ENCODE assay signal across 1 cellular context in the genomic region with DNA sequence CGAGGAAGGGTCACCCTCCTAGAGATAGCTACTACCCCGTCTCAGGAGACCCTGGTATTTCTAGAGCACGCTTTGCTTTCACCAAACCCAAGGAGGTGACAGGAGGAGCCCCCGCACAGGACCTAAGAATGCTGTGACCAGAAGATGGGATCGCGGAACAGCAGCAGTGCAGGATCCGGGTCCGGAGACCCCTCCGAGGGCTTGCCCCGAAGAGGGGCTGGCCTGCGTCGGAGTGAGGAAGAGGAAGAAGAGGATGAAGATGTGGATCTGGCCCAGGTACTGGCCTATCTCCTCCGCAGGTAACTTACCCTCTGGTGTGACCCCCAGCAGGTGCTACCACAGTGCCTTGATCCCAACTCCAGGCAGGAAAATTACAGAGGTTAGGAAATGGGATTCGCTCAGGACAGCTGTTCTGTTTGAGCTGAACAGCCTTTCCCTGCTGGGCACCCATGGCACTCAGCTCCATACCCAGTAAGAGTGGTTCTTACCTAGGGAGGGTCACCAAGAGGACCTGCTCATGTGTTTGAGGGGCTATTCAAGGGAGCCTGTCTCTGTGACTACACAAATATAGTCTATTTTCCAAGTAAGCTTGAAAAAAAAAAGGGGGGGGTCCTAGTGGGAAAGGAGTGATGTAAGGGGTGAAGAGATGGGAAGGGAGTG.
TF ChIP-seq lines count a peak whose summit lies in the region.

No MANE protein-coding gene starts in this region.

TF ChIP-seq in HEK293, 187 proteins besides CTCF, POLR2A, EP300 and RAD21 (continued from another document):
- TF ChIP-seq, protein P1, sequence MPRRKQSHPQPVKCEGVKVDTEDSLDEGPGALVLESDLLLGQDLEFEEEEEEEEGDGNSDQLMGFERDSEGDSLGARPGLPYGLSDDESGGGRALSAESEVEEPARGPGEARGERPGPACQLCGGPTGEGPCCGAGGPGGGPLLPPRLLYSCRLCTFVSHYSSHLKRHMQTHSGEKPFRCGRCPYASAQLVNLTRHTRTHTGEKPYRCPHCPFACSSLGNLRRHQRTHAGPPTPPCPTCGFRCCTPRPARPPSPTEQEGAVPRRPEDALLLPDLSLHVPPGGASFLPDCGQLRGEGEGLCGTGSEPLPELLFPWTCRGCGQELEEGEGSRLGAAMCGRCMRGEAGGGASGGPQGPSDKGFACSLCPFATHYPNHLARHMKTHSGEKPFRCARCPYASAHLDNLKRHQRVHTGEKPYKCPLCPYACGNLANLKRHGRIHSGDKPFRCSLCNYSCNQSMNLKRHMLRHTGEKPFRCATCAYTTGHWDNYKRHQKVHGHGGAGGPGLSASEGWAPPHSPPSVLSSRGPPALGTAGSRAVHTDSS (tag by site-specific recombination; IDR thresholded peaks at IDR 0.05): peak; percentile 76
- TF ChIP-seq ZNF600 (tag by site-specific recombination; IDR thresholded peaks at IDR 0.05): 0 out of 2 replicates have a peak, but pooled peaks have one; percentile 41
